14 cellular contexts compared by ENCODE assay signal in the genomic region with DNA sequence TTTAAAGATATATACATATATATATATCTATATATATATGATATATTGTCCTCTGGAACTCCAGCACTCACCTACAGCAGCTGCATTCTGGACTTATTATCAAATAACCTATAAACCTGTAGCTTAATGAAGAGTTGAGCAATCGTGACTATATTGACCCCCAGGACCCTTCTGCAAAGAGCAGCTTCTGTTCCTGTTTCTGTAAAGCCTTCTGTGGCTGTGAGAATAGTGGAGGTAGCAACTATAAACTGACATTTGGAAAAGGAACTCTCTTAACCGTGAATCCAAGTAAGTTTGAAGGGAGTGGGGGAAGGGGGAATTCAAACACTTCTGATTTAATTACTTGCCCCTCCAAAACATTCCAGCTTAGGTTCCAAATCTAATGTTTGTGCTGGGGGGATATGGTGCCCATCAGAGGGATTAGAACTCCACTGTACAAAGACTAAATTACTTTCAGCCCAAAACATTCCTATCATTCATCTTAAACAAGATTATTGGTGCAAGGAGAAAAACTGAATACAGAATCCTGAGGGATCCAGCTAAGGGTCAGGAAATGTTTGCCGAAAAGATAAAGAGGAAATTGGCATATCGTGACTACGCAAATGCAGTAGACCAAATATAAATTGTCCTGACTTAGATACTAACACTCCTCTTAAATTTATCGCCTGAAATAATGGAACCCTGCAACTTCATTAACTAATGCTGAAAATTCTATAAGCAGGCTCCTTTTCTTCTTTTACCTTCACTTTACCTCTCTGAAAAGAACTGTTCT.
DNase-seq lines count a peak whose midpoint lies in the region; ATAC-seq lines count a peak whose summit lies in the region.
"Had no signal": no experiment of that assay in that cellular context is flagged by ENCODE, and none has a peak within 500 bp of the region (broad histone marks: within the 10 kb centered on the region; RNA-seq: fewer than 3 reads in every experiment).

No MANE protein-coding gene starts in this region.

- DNase-seq in activated naive CD4-positive, alpha-beta T cell treated with anti-CD3 and anti-CD28 coated beads, Interleukin-2, amount 10 ng/mL, durations not matched to agents 7 days and 5 days = no peak
- no peak for DNase-seq in activated naive CD4-positive, alpha-beta T cell treated with Interleukin-2 at 50 U/mL for 16 hours
- peak; percentile 45 for DNase-seq in MV-4-11 (lab: John Stamatoyannopoulos, UW)
- DNase-seq in activated T-helper 2 cell treated with anti-CD3 and anti-CD28 coated beads, Interferon-gamma antibody, Interleukin-2, Interleukin-4, amounts not matched to agents 10 μg/mL and 5 μg/mL and 100 μg/mL, durations not matched to agents 14 hours and 24 hours and 36 hours (ENCODE audit: low spot score) = no peak
- no peak for DNase-seq in stimulated activated effector memory CD8-positive, alpha-beta T cell treated with anti-CD3 and anti-CD28 coated beads, Interleukin-12 subunit alpha, Interleukin-12 subunit beta, amount 100 ng/mL, for 72 hours (ENCODE audit: low spot score in 2 of 2)
- no peak for DNase-seq in A172 (ENCODE audit: low spot score)
- DNase-seq in NCI-H1105 (lab: John Stamatoyannopoulos, UW) = no peak
- DNase-seq in ACHN = no peak
- DNase-seq: activated CD4-positive, CD25-positive, alpha-beta regulatory T cell treated with anti-CD3 and anti-CD28 coated beads, Interleukin-2, amount 50 U/mL, for 72 hours; central memory CD4-positive, alpha-beta T cell; DMS79; glutamatergic neuron; NCI-H2029 treated with DMSO at 0.1 percent for 48 hours; stimulated activated CD4-positive, alpha-beta T cell treated with anti-CD3 and anti-CD28 coated beads, Interleukin-1b, Interleukin-23, amount 100 ng/mL, for 48 hours had no signal

- peak overlapping the region; percentile 84 for H3K4me3 Mint-ChIP-seq in activated naive CD4-positive, alpha-beta T cell treated with anti-CD3 and anti-CD28 coated beads, Interleukin-2, amount 10 ng/mL, durations not matched to agents 7 days and 5 days
- H3K4me3 Mint-ChIP-seq in activated T-helper 2 cell treated with anti-CD3 and anti-CD28 coated beads, Interferon-gamma antibody, Interleukin-2, Interleukin-4, amounts not matched to agents 10 μg/mL and 5 μg/mL and 100 μg/mL, durations not matched to agents 14 hours and 24 hours and 36 hours (ENCODE audit: low read depth) = peak overlapping the region; percentile 85
- peak overlapping the region; percentile 47 for H3K4me3 Mint-ChIP-seq in stimulated activated effector memory CD8-positive, alpha-beta T cell treated with anti-CD3 and anti-CD28 coated beads, Interleukin-12 subunit alpha, Interleukin-12 subunit beta, amount 100 ng/mL, for 72 hours

- peak overlapping the region; percentile 96 for H3K27ac Mint-ChIP-seq in activated naive CD4-positive, alpha-beta T cell treated with anti-CD3 and anti-CD28 coated beads, Interleukin-2, amount 10 ng/mL, durations not matched to agents 7 days and 5 days
- H3K27ac Mint-ChIP-seq in activated T-helper 2 cell treated with anti-CD3 and anti-CD28 coated beads, Interferon-gamma antibody, Interleukin-2, Interleukin-4, amounts not matched to agents 10 μg/mL and 5 μg/mL and 100 μg/mL, durations not matched to agents 14 hours and 24 hours and 36 hours = peak overlapping the region; percentile 80
- peak overlapping the region; percentile 80 for H3K27ac Mint-ChIP-seq in stimulated activated effector memory CD8-positive, alpha-beta T cell treated with anti-CD3 and anti-CD28 coated beads, Interleukin-12 subunit alpha, Interleukin-12 subunit beta, amount 100 ng/mL, for 72 hours

- peaks cover 4% of the 10 kb centered on the region for H3K4me1 Mint-ChIP-seq in activated naive CD4-positive, alpha-beta T cell treated with anti-CD3 and anti-CD28 coated beads, Interleukin-2, amount 10 ng/mL, durations not matched to agents 7 days and 5 days
- H3K4me1 Mint-ChIP-seq in activated T-helper 2 cell treated with anti-CD3 and anti-CD28 coated beads, Interferon-gamma antibody, Interleukin-2, Interleukin-4, amounts not matched to agents 10 μg/mL and 5 μg/mL and 100 μg/mL, durations not matched to agents 14 hours and 24 hours and 36 hours (ENCODE audit: low read depth) = peaks cover 1% of the 10 kb centered on the region
- H3K4me1 Mint-ChIP-seq in stimulated activated effector memory CD8-positive, alpha-beta T cell treated with anti-CD3 and anti-CD28 coated beads, Interleukin-12 subunit alpha, Interleukin-12 subunit beta, amount 100 ng/mL, for 72 hours = no peaks in the 10 kb centered on the region

- H3K9me3 Mint-ChIP-seq in activated naive CD4-positive, alpha-beta T cell treated with anti-CD3 and anti-CD28 coated beads, Interleukin-2, amount 10 ng/mL, durations not matched to agents 7 days and 5 days = no peaks in the 10 kb centered on the region
- H3K9me3 Mint-ChIP-seq in activated T-helper 2 cell treated with anti-CD3 and anti-CD28 coated beads, Interferon-gamma antibody, Interleukin-2, Interleukin-4, amounts not matched to agents 10 μg/mL and 5 μg/mL and 100 μg/mL, durations not matched to agents 14 hours and 24 hours and 36 hours = no peaks in the 10 kb centered on the region
- no peaks in the 10 kb centered on the region for H3K9me3 Mint-ChIP-seq in stimulated activated effector memory CD8-positive, alpha-beta T cell treated with anti-CD3 and anti-CD28 coated beads, Interleukin-12 subunit alpha, Interleukin-12 subunit beta, amount 100 ng/mL, for 72 hours

- no peaks in the 10 kb centered on the region for H3K27me3 Mint-ChIP-seq in activated naive CD4-positive, alpha-beta T cell treated with anti-CD3 and anti-CD28 coated beads, Interleukin-2, amount 10 ng/mL, durations not matched to agents 7 days and 5 days
- no peaks in the 10 kb centered on the region for H3K27me3 Mint-ChIP-seq in activated T-helper 2 cell treated with anti-CD3 and anti-CD28 coated beads, Interferon-gamma antibody, Interleukin-2, Interleukin-4, amounts not matched to agents 10 μg/mL and 5 μg/mL and 100 μg/mL, durations not matched to agents 14 hours and 24 hours and 36 hours (ENCODE audit: low read depth)

- H3K36me3 Mint-ChIP-seq in activated naive CD4-positive, alpha-beta T cell treated with anti-CD3 and anti-CD28 coated beads, Interleukin-2, amount 10 ng/mL, durations not matched to agents 7 days and 5 days = peaks cover 26% of the 10 kb centered on the region
- H3K36me3 Mint-ChIP-seq in activated T-helper 2 cell treated with anti-CD3 and anti-CD28 coated beads, Interferon-gamma antibody, Interleukin-2, Interleukin-4, amounts not matched to agents 10 μg/mL and 5 μg/mL and 100 μg/mL, durations not matched to agents 14 hours and 24 hours and 36 hours (ENCODE audit: low read depth) = peaks cover 59% of the 10 kb centered on the region
- peaks cover 51% of the 10 kb centered on the region for H3K36me3 Mint-ChIP-seq in stimulated activated effector memory CD8-positive, alpha-beta T cell treated with anti-CD3 and anti-CD28 coated beads, Interleukin-12 subunit alpha, Interleukin-12 subunit beta, amount 100 ng/mL, for 72 hours

- in situ Hi-C loops in ACHN (cut with HindIII; ENCODE audit: low pct_ligation_motif_present, low pct_unique_long_range_greater_than_20kb, low sequenced_read_pairs) = no loop called here

- no peak for ATAC-seq in stimulated activated effector memory CD8-positive, alpha-beta T cell treated with anti-CD3 and anti-CD28 coated beads, Interleukin-12 subunit alpha, Interleukin-12 subunit beta, amount 100 ng/mL, for 72 hours

- intact Hi-C loops in activated T-helper 2 cell treated with anti-CD3 and anti-CD28 coated beads, Interferon-gamma antibody, Interleukin-2, Interleukin-4, amounts not matched to agents 10 μg/mL and 5 μg/mL and 100 μg/mL, durations not matched to agents 14 hours and 24 hours and 36 hours (cut with micrococcal nuclease) = loop anchor here (10.0 kb wide), 1 partner anchor 168 kb away; no protein-coding TSS in a partner anchor

- CTCF ChIA-PET in activated naive CD4-positive, alpha-beta T cell treated with anti-CD3 and anti-CD28 coated beads, Interleukin-2, amount 10 ng/mL, durations not matched to agents 7 days and 5 days (lab: Charles Lee) = interaction anchor here (1.2 kb wide), 1 partner anchor 87 kb away, joined by 3 read pairs; no protein-coding TSS in a partner anchor
